In the genomic region with DNA sequence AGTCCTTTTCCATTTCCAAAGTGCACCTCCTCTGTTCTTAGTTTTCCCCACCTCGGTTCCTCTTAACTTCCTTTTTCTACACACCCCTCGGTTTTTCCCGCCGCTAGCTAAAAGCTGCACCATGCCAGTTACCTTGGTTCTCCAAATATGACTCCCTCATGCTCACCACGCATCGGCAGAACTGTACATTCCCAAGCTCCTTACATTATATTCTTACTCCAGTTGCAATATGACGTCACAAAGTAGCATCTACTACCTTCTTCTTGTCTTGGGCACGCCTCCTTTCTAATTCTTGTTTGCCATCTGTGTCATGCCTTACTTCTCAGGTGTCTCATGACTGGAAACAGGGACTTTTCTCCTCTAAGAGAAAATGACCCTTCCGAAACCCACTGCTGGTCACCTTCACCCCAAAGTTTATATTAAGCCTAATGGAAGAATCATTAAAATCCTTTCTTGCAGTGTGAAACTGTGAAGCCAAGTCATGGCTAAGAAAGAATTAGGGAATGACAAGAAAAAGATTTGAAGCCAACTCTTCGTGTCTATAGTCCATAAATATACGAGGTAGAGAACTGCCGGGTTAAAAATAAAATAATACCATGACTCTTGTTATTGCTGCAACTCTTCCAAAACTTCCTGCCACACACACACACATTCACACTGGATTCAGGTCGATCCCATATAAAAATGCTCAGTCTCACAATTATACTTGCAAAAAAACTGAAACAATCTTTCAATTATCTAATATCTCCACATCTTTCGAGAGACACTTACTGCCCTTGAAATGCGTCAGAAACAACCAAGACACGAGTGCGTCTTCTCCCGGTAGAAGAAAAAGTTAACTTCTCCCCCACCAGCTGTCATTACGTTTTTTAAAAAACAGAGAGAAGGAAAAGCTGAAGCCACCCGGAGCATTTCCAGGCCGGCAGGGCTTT, we compare ENCODE assay signal across 8 cellular contexts. TPM values are rescaled to one million over a fixed set of nuclear protein-coding genes. Genes with fewer than 3 reads are reported as not detected.
DNase-seq lines count a peak whose midpoint lies in the region; ATAC-seq, FAIRE-seq and TF ChIP-seq lines count a peak whose summit lies in the region.

No MANE protein-coding gene starts in this region.

- intact Hi-C loops in endothelial cell of umbilical vein (cut with micrococcal nuclease), result loop anchor here (2.0 kb wide), 1 partner anchor 149 kb away; no protein-coding TSS in a partner anchor

- no peaks in the 10 kb centered on the region for H3K9me1 ChIP-seq in endothelial cell of umbilical vein (replicated peaks; ENCODE audit: control insufficient read depth, extremely low read depth, insufficient read depth, low read length)

- H4K20me1 ChIP-seq in endothelial cell of umbilical vein (replicated peaks; ENCODE audit: control insufficient read depth, extremely low read depth, insufficient read depth, low read length) (no peaks in the 10 kb centered on the region), osteoblast (ENCODE audit: insufficient read depth, low read length) (peaks cover 8% of the 10 kb centered on the region)

- H2AFZ ChIP-seq in endothelial cell of umbilical vein (ENCODE audit: low read depth, low read length) (peak overlapping the region; percentile 17), osteoblast (ENCODE audit: low read length) (peak overlapping the region; percentile 26)

- CTCF ChIA-PET in endothelial cell of umbilical vein (lab: Charles Lee), result interaction anchor here (0.6 to 2.1 kb wide), 7 partner anchors 8 to 131 kb away, joined by 3 to 10 read pairs (median 3); no protein-coding TSS in a partner anchor

- H3K9me3 ChIP-seq in SJCRH30 (replicated peaks) (no peaks in the 10 kb centered on the region), endothelial cell of umbilical vein (replicated peaks; ENCODE audit: control insufficient read depth, insufficient read depth, low read length) (no peaks in the 10 kb centered on the region), osteoblast (ENCODE audit: low read depth, low read length) (no peaks in the 10 kb centered on the region)

- POLR2A ChIA-PET in endothelial cell of umbilical vein (lab: Charles Lee), result no interaction called here

- H3K9ac ChIP-seq in endothelial cell of umbilical vein (replicated peaks; ENCODE audit: extremely low read depth, insufficient read depth, low read length), result peak overlapping the region; percentile 49

- ATAC-seq in GM18858 (IDR thresholded peaks at IDR 0.05; ENCODE audit: unreplicated experiment) (no peak), HG02852 (IDR thresholded peaks at IDR 0.05; ENCODE audit: unreplicated experiment) (no peak)

- H3K27ac ChIP-seq in SJCRH30 (peak overlapping the region; percentile 42), endothelial cell of umbilical vein (ENCODE audit: insufficient read depth, low read depth, low read length) (peak overlapping the region; percentile 45), osteoblast (ENCODE audit: low read depth, low read length) (peak overlapping the region; percentile 95)

- H3K27me3 ChIP-seq in SJCRH30 (no peaks in the 10 kb centered on the region), endothelial cell of umbilical vein (ENCODE audit: control insufficient read depth in 2 of 2, insufficient read depth in 2 of 2, low read length in 2 of 2) (peaks cover 0 to 1% of the 10 kb centered on the region in 2 experiments), osteoblast (ENCODE audit: insufficient read depth, low read length) (no peaks in the 10 kb centered on the region)

- H3K4me3 ChIP-seq in SJCRH30, result peak overlapping the region; percentile 79
- peak overlapping the region; percentile 65 to 99 (median 80) for H3K4me3 ChIP-seq in endothelial cell of umbilical vein (replicated peaks in 1 of 3; ENCODE audit: insufficient read depth in 1 of 3, low read depth in 1 of 3, low read length in 3 of 3)
- peak overlapping the region; percentile 91 for H3K4me3 ChIP-seq in osteoblast (ENCODE audit: insufficient read depth, low read length)

- H3K36me3 ChIP-seq in SJCRH30 (no peaks in the 10 kb centered on the region), endothelial cell of umbilical vein (ENCODE audit: control insufficient read depth in 2 of 2, extremely low read depth in 1 of 2, insufficient read depth in 2 of 2, low read length in 2 of 2) (no peaks in the 10 kb centered on the region), osteoblast (ENCODE audit: insufficient read depth, low read length) (no peaks in the 10 kb centered on the region)

- H3K79me2 ChIP-seq in endothelial cell of umbilical vein (ENCODE audit: control insufficient read depth, insufficient read depth, low read length) (peaks cover 42% of the 10 kb centered on the region), osteoblast (ENCODE audit: insufficient read depth, low read length) (peaks cover 58% of the 10 kb centered on the region)

- H3K4me2 ChIP-seq in endothelial cell of umbilical vein (ENCODE audit: insufficient read depth, low read length) (peak overlapping the region; percentile 76), osteoblast (ENCODE audit: insufficient read depth, low read length) (peak overlapping the region; percentile 90)

- H3K4me1 ChIP-seq in SJCRH30 (peaks cover 11% of the 10 kb centered on the region), endothelial cell of umbilical vein (ENCODE audit: control insufficient read depth, extremely low read depth, insufficient read depth, low read length) (peaks cover 10% of the 10 kb centered on the region), osteoblast (ENCODE audit: insufficient read depth, low read length) (peaks cover 16% of the 10 kb centered on the region)

- BruUV-seq in endothelial cell of umbilical vein (replicated peaks; lab: Mats Ljungman, UMichigan), result TSS peak; percentile 64

- dilution Hi-C loops in endothelial cell of umbilical vein (cut with MboI; ENCODE audit: extremely low pct_ligation_motif_present, low sequenced_read_pairs), result no loop called here

- no peak for TF ChIP-seq POLR2A in endothelial cell of umbilical vein (IDR thresholded peaks at IDR 0.05; ENCODE audit: low read depth, low read length)

- peak; percentile 14 for DNase-seq in SKM-1 (lab: John Stamatoyannopoulos, UW; ENCODE audit: unreplicated experiment)
- DNase-seq in SKM-1 treated with dmso at 0.1 percent for 144 hours (lab: John Stamatoyannopoulos, UW; ENCODE audit: unreplicated experiment), result no peak
- DNase-seq in SJCRH30, result no peak
- DNase-seq in endothelial cell of umbilical vein (ENCODE audit: low read depth, low spot score), result peak; percentile 54
- DNase-seq in osteoblast (ENCODE audit: insufficient read length, low spot score, missing footprints), result peak; percentile 84
- DNase-seq in NCI-H1930 (lab: John Stamatoyannopoulos, UW), result no peak

- no peak for TF ChIP-seq CTCF in endothelial cell of umbilical vein (IDR thresholded peaks at IDR 0.05; ENCODE audit: extremely low read depth in 1 of 2, insufficient read depth in 1 of 2, low read depth in 1 of 2, low read length in 2 of 2)
- TF ChIP-seq CTCF in osteoblast (IDR thresholded peaks at IDR 0.05; ENCODE audit: extremely low read depth, low read depth, low read length), result no peak

- FAIRE-seq in endothelial cell of umbilical vein (lab: Jason Lieb, UNC), result peak; percentile 67

TF ChIP-seq in endothelial cell of umbilical vein, 7 proteins besides CTCF, POLR2A, EP300 and RAD21:
- TF ChIP-seq JUN (IDR thresholded peaks at IDR 0.05; ENCODE audit: borderline replicate concordance, insufficient read depth, insufficient read length, low read depth) (no peak), POLR2AphosphoS5 (IDR thresholded peaks at IDR 0.05; ENCODE audit: insufficient read depth, low read depth, low read length) (no peak), EZH2 (IDR thresholded peaks at IDR 0.05; ENCODE audit: borderline replicate concordance, low read depth, low read length, severe bottlenecking) (no peak), GATA2 (IDR thresholded peaks at IDR 0.05; ENCODE audit: insufficient read depth, insufficient read length, low read depth, low read length) (no peak), FOS (IDR thresholded peaks at IDR 0.05; ENCODE audit: borderline replicate concordance, insufficient read depth, low read length) (no peak), MYC (IDR thresholded peaks at IDR 0.05; ENCODE audit: low read depth, low read length) (no peak)
- TF ChIP-seq, protein P1, sequence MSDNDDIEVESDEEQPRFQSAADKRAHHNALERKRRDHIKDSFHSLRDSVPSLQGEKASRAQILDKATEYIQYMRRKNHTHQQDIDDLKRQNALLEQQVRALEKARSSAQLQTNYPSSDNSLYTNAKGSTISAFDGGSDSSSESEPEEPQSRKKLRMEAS (IDR thresholded peaks at IDR 0.05; ENCODE audit: insufficient read depth, insufficient read length), result no peak

RNA-seq across cellular contexts. Expression of a gene that starts 1.6 kb away (rescaled TPM):
- total RNA-seq in SJCRH30 (2014; rRNA removed; shearing (Covaris generic)), result 52.6 and 55.2 TPM in 2 replicates
- total RNA-seq in endothelial cell of umbilical vein, result 40.6 and 46.6 TPM in 2 replicates
- 15.5 and 18.8 TPM in 2 replicates for polyA plus RNA-seq in endothelial cell of umbilical vein
- polyA plus RNA-seq in endothelial cell of umbilical vein (2011; cell fraction: cytosol; rRNA removed), result 19.7 and 20.5 TPM in 2 replicates
- polyA plus RNA-seq in endothelial cell of umbilical vein (2011; cell fraction: nucleus; rRNA removed), result 24.4 and 24.8 TPM in 2 replicates
- polyA plus RNA-seq in endothelial cell of umbilical vein (2012), result 24.9 and 34.3 TPM in 2 replicates
- polyA minus RNA-seq in endothelial cell of umbilical vein, result 33.4 and 35.3 TPM in 2 replicates
- 50.1 TPM for polyA minus RNA-seq in endothelial cell of umbilical vein (2011; cell fraction: cytosol; rRNA and poly(A)+ RNA removed)
- polyA minus RNA-seq in endothelial cell of umbilical vein (2011; cell fraction: nucleus; rRNA and poly(A)+ RNA removed), result 21.1 and 24.2 TPM in 2 replicates
- 126 and 132 TPM in 2 replicates for total RNA-seq in osteoblast

RNA-seq across cellular contexts. Expression of a gene that starts 28.7 kb away (rescaled TPM):
- total RNA-seq in SJCRH30 (2014; rRNA removed; shearing (Covaris generic)), result 4.4 and 5.4 TPM in 2 replicates
- total RNA-seq in endothelial cell of umbilical vein (13.9 and 14.6 TPM in 2 replicates), osteoblast (5.9 and 8.0 TPM in 2 replicates)
- 10.4 and 10.8 TPM in 2 replicates for polyA plus RNA-seq in endothelial cell of umbilical vein
- polyA plus RNA-seq in endothelial cell of umbilical vein (2011; cell fraction: cytosol; rRNA removed), result 5.5 and 7.8 TPM in 2 replicates
- polyA plus RNA-seq in endothelial cell of umbilical vein (2011; cell fraction: nucleus; rRNA removed), result 23.6 and 29.0 TPM in 2 replicates
- polyA plus RNA-seq in endothelial cell of umbilical vein (2012), result 6.8 and 7.2 TPM in 2 replicates
- polyA minus RNA-seq in endothelial cell of umbilical vein, result 8.1 and 8.4 TPM in 2 replicates
- polyA minus RNA-seq in endothelial cell of umbilical vein (2011; cell fraction: cytosol; rRNA and poly(A)+ RNA removed), result 3.9 TPM
- 9.2 and 11.4 TPM in 2 replicates for polyA minus RNA-seq in endothelial cell of umbilical vein (2011; cell fraction: nucleus; rRNA and poly(A)+ RNA removed)

Comparison
In these comparisons a context has a peak if more than half of its experiments do, and no peak if none do; other contexts are left out.
1. DNase-seq: peak in SKM-1 (single experiment), endothelial cell of umbilical vein (single experiment) and osteoblast (single experiment); none in SKM-1 treated with dmso at 0.1 percent for 144 hours (single experiment), SJCRH30 (0 of 2) and NCI-H1930 (0 of 2).
2. H3K27ac ChIP-seq: peak in every context shown above with its lines; median percentile 95 in osteoblast; 45 in endothelial cell of umbilical vein; 42 in SJCRH30.
3. Peak in every context shown above with its lines, with median percentiles within 50 percentile points of each other: H3K4me3 ChIP-seq.